8 cellular contexts compared by ENCODE assay signal in the genomic region with DNA sequence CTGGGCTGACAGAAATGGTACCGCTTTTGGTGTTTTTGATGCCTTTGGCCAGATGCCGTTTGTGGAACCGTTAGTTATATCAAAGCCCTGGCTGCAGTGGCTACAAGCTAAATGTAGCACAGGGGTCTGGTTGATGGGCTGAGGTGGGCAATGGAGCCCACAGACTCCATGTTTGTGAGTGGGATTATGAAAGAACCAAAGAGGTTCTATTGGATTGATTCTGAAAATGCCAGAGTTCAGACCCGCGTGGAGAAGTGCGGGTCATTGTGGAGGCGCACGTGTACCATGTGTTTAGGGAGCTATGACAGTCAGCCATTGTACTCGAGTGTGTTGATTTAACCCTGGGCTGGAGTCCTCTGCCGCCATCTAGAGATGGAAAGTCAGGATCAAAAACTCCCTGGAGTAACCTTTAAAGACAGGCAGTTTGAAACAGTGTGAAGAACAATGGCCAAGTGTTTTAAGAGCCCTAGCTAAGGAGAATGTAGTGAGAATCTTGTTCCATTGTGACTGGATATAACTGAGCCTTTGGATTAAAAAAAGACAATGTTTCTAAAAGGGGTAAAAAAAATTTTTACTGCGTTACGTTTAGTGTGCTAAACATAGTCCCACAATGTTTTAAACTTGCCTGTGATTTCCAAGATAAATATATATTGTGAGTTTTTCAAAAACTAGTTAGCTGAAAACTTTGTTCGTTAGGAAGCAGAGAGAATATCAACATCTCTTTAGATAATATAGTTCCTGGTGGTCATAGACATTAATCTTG. TPM values are rescaled to one million over a fixed set of nuclear protein-coding genes. Genes with fewer than 3 reads are reported as not detected.
DNase-seq lines count a peak whose midpoint lies in the region; ATAC-seq and TF ChIP-seq lines count a peak whose summit lies in the region.

No MANE protein-coding gene starts in this region.

- H3K4me3 ChIP-seq in BE2C (ENCODE audit: low read depth, low read length) (peak overlapping the region; percentile 33), GM23338 (peak overlapping the region; percentile 27), right cardiac atrium (ENCODE audit: low read length) (peak overlapping the region; percentile 16), sigmoid colon (peak overlapping the region in 1 of 4 donors; percentile 9)

- DNase-seq in BE2C = peak; percentile 68
- DNase-seq in GM23338 (ENCODE audit: low spot score) = peak; percentile 92
- peak; percentile 22 to 57 for DNase-seq in NCI-H446 (lab: John Stamatoyannopoulos, UW)
- DNase-seq in amniotic stem cell (lab: John Stamatoyannopoulos, UW) = peak; percentile 9
- peak in 2 of 3 donors; percentile 40 to 63 for DNase-seq in right cardiac atrium
- DNase-seq in sigmoid colon = no peak
- no peak for DNase-seq in cortex of kidney (lab: John Stamatoyannopoulos, UW)

- H3K4me3 Mint-ChIP-seq in GM23338 = peak overlapping the region; percentile 55; the same call in 2 of the 3 replicates

- H3K9me3 ChIP-seq in BE2C = no peaks in the 10 kb centered on the region
- no peaks in the 10 kb centered on the region for H3K9me3 ChIP-seq in right cardiac atrium (ENCODE audit: control insufficient read depth, low read length)
- H3K9me3 ChIP-seq in sigmoid colon = no peaks in the 10 kb centered on the region

- intact Hi-C loops in right cardiac atrium (cut with DNase I) = no loop called here
- intact Hi-C loops in sigmoid colon (cut with DNase I) = loop anchor here (1.0 to 2.0 kb wide), 2 partner anchors 20 to 91 kb away; no protein-coding TSS in a partner anchor

- 20% methylated on average over 13 of the region's 13 CpGs for WGBS in right cardiac atrium
- WGBS in sigmoid colon, 2 donors = 24 to 46% methylated on average over 13 of the region's 13 CpGs

- no peak for TF ChIP-seq POLR2A in sigmoid colon (IDR thresholded peaks at IDR 0.05)

- TF ChIP-seq CTCF in BE2C (IDR thresholded peaks at IDR 0.05; ENCODE audit: low read depth, low read length) = peak; percentile 88
- peak; percentile 72 to 90 for TF ChIP-seq CTCF in GM23338 (conservative IDR thresholded peaks at IDR 0.05; ENCODE audit: low read depth in 2 of 2)
- peak in 3 of 4 experiments; percentile 27 to 48 (median 45) for TF ChIP-seq CTCF in sigmoid colon (IDR thresholded peaks at IDR 0.05)

- peak overlapping the region; percentile 75 for H2AFZ ChIP-seq in GM23338

- H4K20me1 ChIP-seq in GM23338 (replicated peaks; ENCODE audit: insufficient read depth) = no peaks in the 10 kb centered on the region

- H3K36me3 ChIP-seq in BE2C = no peaks in the 10 kb centered on the region
- no peaks in the 10 kb centered on the region for H3K36me3 ChIP-seq in GM23338 (ENCODE audit: insufficient read depth)
- no peaks in the 10 kb centered on the region for H3K36me3 ChIP-seq in sigmoid colon

- TF ChIP-seq EP300 in sigmoid colon (IDR thresholded peaks at IDR 0.05) = no peak

- no peaks in the 10 kb centered on the region for H3K36me3 Mint-ChIP-seq in GM23338 (ENCODE audit: low read depth)

- ATAC-seq in GM23338 (peak; percentile 99), right cardiac atrium (peak; percentile 92), GM21619 (IDR thresholded peaks at IDR 0.05; ENCODE audit: unreplicated experiment) (no peak)

- H3K4me2 ChIP-seq in GM23338 = peak overlapping the region; percentile 46

- peaks cover 3% of the 10 kb centered on the region for H3K4me1 Mint-ChIP-seq in GM23338

- no peak overlapping the region for H3K27ac ChIP-seq in GM23338 (ENCODE audit: low read depth)
- H3K27ac ChIP-seq in right cardiac atrium (ENCODE audit: low read length) = no peak overlapping the region
- H3K27ac ChIP-seq in sigmoid colon = no peak overlapping the region

- H3K27me3 Mint-ChIP-seq in GM23338 (ENCODE audit: insufficient read depth, low read depth, poor library complexity) = peaks cover 1% of the 10 kb centered on the region

- H3K27ac Mint-ChIP-seq in GM23338 = no peak overlapping the region; the same call in 1 of the 2 replicates

- H3K9me2 ChIP-seq in GM23338 (ENCODE audit: insufficient read depth) = no peaks in the 10 kb centered on the region

- H3K9me3 Mint-ChIP-seq in GM23338 = no peaks in the 10 kb centered on the region

- H3K27me3 ChIP-seq in BE2C = no peaks in the 10 kb centered on the region
- no peaks in the 10 kb centered on the region for H3K27me3 ChIP-seq in GM23338 (ENCODE audit: insufficient read depth)
- no peaks in the 10 kb centered on the region for H3K27me3 ChIP-seq in right cardiac atrium (ENCODE audit: control insufficient read depth, insufficient read depth)
- no peaks in the 10 kb centered on the region for H3K27me3 ChIP-seq in sigmoid colon

- H3K4me1 ChIP-seq in BE2C (peaks cover 7% of the 10 kb centered on the region), GM23338 (ENCODE audit: insufficient read depth) (no peaks in the 10 kb centered on the region), right cardiac atrium (ENCODE audit: control insufficient read depth, insufficient read depth, low read length) (peaks cover 5% of the 10 kb centered on the region), sigmoid colon (peaks cover 0 to 5% (median 0%) of the 10 kb centered on the region in 4 donors)

- H3F3A ChIP-seq in GM23338 (replicated peaks; ENCODE audit: low read depth) = no peaks in the 10 kb centered on the region

- H3K79me2 ChIP-seq in GM23338 (replicated peaks; ENCODE audit: insufficient read depth) = no peaks in the 10 kb centered on the region

TF ChIP-seq in GM23338, 12 proteins besides CTCF, POLR2A, EP300 and RAD21:
- TF ChIP-seq CREB1 (CRISPR knock-in tag; IDR thresholded peaks at IDR 0.05; ENCODE audit: low read depth) = peak; percentile 54
- TF ChIP-seq ETS1 (IDR thresholded peaks at IDR 0.05) = no peak

RNA-seq across cellular contexts. Expression of gene ART3, which starts 12.7 kb away (rescaled TPM):
- polyA plus RNA-seq in BE2C (2012; ENCODE audit: insufficient read depth, insufficient read length, low read depth) = 0.71 TPM
- 0.87 and 1.2 TPM in 2 replicates for total RNA-seq in GM23338 (2014; rRNA removed; shearing (Covaris generic))
- 1.1 and 1.7 TPM in 2 replicates for polyA plus RNA-seq in GM23338 (2016; fragmentation: Nextera tagmentation; extraction: Ambion mirVana)
- total RNA-seq in right cardiac atrium = 100 to 1,000 TPM in 2 of 4 donors, 10 to 100 TPM in 2; 72.7 to 311 (median 112) TPM
- polyA plus RNA-seq in right cardiac atrium = 149 TPM
- 1 to 10 TPM; 3.0 to 6.4 (median 5.1) TPM for total RNA-seq in sigmoid colon
- 1 to 10 TPM in 1 of 3 donors, not detected in 2; 5.1 TPM for polyA plus RNA-seq in sigmoid colon

RNA-seq across cellular contexts. Expression of gene CXCL11, which starts 51.3 kb away (rescaled TPM):
- polyA plus RNA-seq in BE2C (2012; ENCODE audit: insufficient read depth, insufficient read length, low read depth) = not detected
- total RNA-seq in GM23338 (2014; rRNA removed; shearing (Covaris generic)) = 0.23 and 1.9 TPM in 2 replicates
- 0.54 and 0.81 TPM in 2 replicates for polyA plus RNA-seq in GM23338 (2016; fragmentation: Nextera tagmentation; extraction: Ambion mirVana)
- under 1 TPM in 1 of 4 donors, not detected in 3; 0.20 TPM for total RNA-seq in right cardiac atrium
- polyA plus RNA-seq in right cardiac atrium = 0.07 TPM
- not detected for total RNA-seq in sigmoid colon
- 10 to 100 TPM in 1 of 3 donors, not detected in 2; 22.0 TPM for polyA plus RNA-seq in sigmoid colon

Comparison
In these comparisons a context has a peak if more than half of its experiments do, and no peak if none do; other contexts are left out.
1. DNase-seq: peak in BE2C (single experiment), GM23338 (single experiment), NCI-H446 (2 of 2), amniotic stem cell (single experiment) and right cardiac atrium (2 of 3); none in sigmoid colon (single experiment) and cortex of kidney (single experiment).
2. RNA of gene ART3, which starts 12.7 kb away (total RNA-seq): 72.7 to 311 TPM in right cardiac atrium; 3.0 to 6.4 TPM in sigmoid colon and 0.87 to 1.2 TPM in GM23338; every median in the first group is over 4 times any median in the second.
3. Peak in every context shown above with its lines, with median percentiles within 50 percentile points of each other: CTCF ChIP-seq.